23 cellular contexts compared by ENCODE assay signal in genomic region chr12:91841786-91842185, GRCh38.
"Had no signal": no experiment of that assay in that cellular context is flagged by ENCODE, and none has a peak within 500 bp of the region (broad histone marks: within the 10 kb centered on the region; RNA-seq: fewer than 3 reads in every experiment).

No MANE protein-coding gene starts in this region.

- DNase-seq: activated CD4-positive, alpha-beta T cell treated with anti-CD3 and anti-CD28 coated beads for 4 hours; activated CD4-positive, alpha-beta T cell treated with anti-CD3 and anti-CD28 coated beads, Interleukin-2, amount 10 ng/mL, durations not matched to agents 7 days and 5 days; activated CD4-positive, alpha-beta T cell treated with anti-CD3 and anti-CD28 coated beads, Interleukin-2, amount 50 U/mL, for 48 hours; activated CD4-positive, CD25-positive, alpha-beta regulatory T cell; activated CD4-positive, CD25-positive, alpha-beta regulatory T cell treated with anti-CD3 and anti-CD28 coated beads, Interleukin-2, amount 50 U/mL, for 72 hours; activated CD8-positive, alpha-beta memory T cell treated with anti-CD3 and anti-CD28 coated beads for 24 hours; activated CD8-positive, alpha-beta T cell treated with anti-CD3 and anti-CD28 coated beads for 36 hours; activated effector memory CD4-positive, alpha-beta T cell treated with Interleukin-2 at 50 U/mL for 16 hours; activated gamma-delta T cell treated with Interleukin-2 at 50 U/mL for 16 hours; activated naive CD4-positive, alpha-beta T cell treated with Interleukin-2 at 50 U/mL for 16 hours; activated naive CD8-positive, alpha-beta T cell treated with anti-CD3 and anti-CD28 coated beads, Interleukin-2, amount 10 ng/mL, durations not matched to agents 7 days and 5 days; activated T-cell treated with anti-CD3 and anti-CD28 coated beads, Interleukin-2, amount 50 U/mL, for 48 hours; central memory CD4-positive, alpha-beta T cell; cerebellar nuclear complex; colonic mucosa; effector CD8-positive, alpha-beta T cell; esophagus squamous epithelium; foreskin melanocyte; heart right ventricle; T-helper 2 cell had no signal

- H3K4me3 Mint-ChIP-seq: activated CD4-positive, alpha-beta T cell treated with anti-CD3 and anti-CD28 coated beads, Interleukin-2, amount 10 ng/mL, durations not matched to agents 7 days and 5 days; activated CD8-positive, alpha-beta T cell treated with anti-CD3 and anti-CD28 coated beads for 36 hours; activated naive CD4-positive, alpha-beta T cell treated with anti-CD3 and anti-CD28 coated beads, Interleukin-2, amount 50 U/mL, for 24 hours; activated naive CD8-positive, alpha-beta T cell treated with anti-CD3 and anti-CD28 coated beads, Interleukin-2, amount 10 ng/mL, durations not matched to agents 7 days and 5 days; brain had no signal

- ATAC-seq: activated CD8-positive, alpha-beta T cell treated with anti-CD3 and anti-CD28 coated beads for 36 hours; gastroesophageal sphincter; heart right ventricle had no signal

- H3K27ac Mint-ChIP-seq: activated CD4-positive, alpha-beta T cell treated with anti-CD3 and anti-CD28 coated beads, Interleukin-2, amount 10 ng/mL, durations not matched to agents 7 days and 5 days; activated CD8-positive, alpha-beta T cell treated with anti-CD3 and anti-CD28 coated beads for 36 hours; activated naive CD4-positive, alpha-beta T cell treated with anti-CD3 and anti-CD28 coated beads, Interleukin-2, amount 50 U/mL, for 24 hours; activated naive CD8-positive, alpha-beta T cell treated with anti-CD3 and anti-CD28 coated beads, Interleukin-2, amount 10 ng/mL, durations not matched to agents 7 days and 5 days; brain had no signal

- H3K4me1 Mint-ChIP-seq: activated CD4-positive, alpha-beta T cell treated with anti-CD3 and anti-CD28 coated beads, Interleukin-2, amount 10 ng/mL, durations not matched to agents 7 days and 5 days; brain had no signal

- H3K27me3 Mint-ChIP-seq: activated CD4-positive, alpha-beta T cell treated with anti-CD3 and anti-CD28 coated beads, Interleukin-2, amount 10 ng/mL, durations not matched to agents 7 days and 5 days; activated CD8-positive, alpha-beta T cell treated with anti-CD3 and anti-CD28 coated beads for 36 hours; activated naive CD4-positive, alpha-beta T cell treated with anti-CD3 and anti-CD28 coated beads, Interleukin-2, amount 50 U/mL, for 24 hours; activated naive CD8-positive, alpha-beta T cell treated with anti-CD3 and anti-CD28 coated beads, Interleukin-2, amount 10 ng/mL, durations not matched to agents 7 days and 5 days had no signal
